ENCODE assay signal across 8 cellular contexts in genomic region chr10:19412531-19412930, GRCh38.
A peak's percentile ranks its signal among the peaks of the same experiment; 100 is the strongest.
DNase-seq lines count a peak whose midpoint lies in the region; ATAC-seq and TF ChIP-seq lines count a peak whose summit lies in the region.

No MANE protein-coding gene starts in this region.

- no peaks in the 10 kb centered on the region for H3K36me3 Mint-ChIP-seq in activated CD4-positive, alpha-beta memory T cell treated with anti-CD3 and anti-CD28 coated beads for 36 hours

- CTCF ChIA-PET in activated CD4-positive, alpha-beta memory T cell treated with anti-CD3 and anti-CD28 coated beads for 36 hours (lab: Charles Lee): no interaction called here

- DNase-seq in CD1c-positive myeloid dendritic cell (ENCODE audit: extremely low spot score) (peak; percentile 26), M059J (ENCODE audit: low read depth) (peak; percentile 2), cardiac fibroblast (ENCODE audit: low read depth in 2 of 2) (peak; percentile 50 to 58), myocyte (ENCODE audit: low read depth) (peak; percentile 17)
- no peak for DNase-seq in activated CD4-positive, alpha-beta memory T cell treated with anti-CD3 and anti-CD28 coated beads for 36 hours

- no peaks in the 10 kb centered on the region for H3K27me3 Mint-ChIP-seq in activated CD4-positive, alpha-beta memory T cell treated with anti-CD3 and anti-CD28 coated beads for 36 hours

- H3K27ac Mint-ChIP-seq in activated CD4-positive, alpha-beta memory T cell treated with anti-CD3 and anti-CD28 coated beads for 36 hours: no peak overlapping the region

- no peak for ATAC-seq in HG03097 (IDR thresholded peaks at IDR 0.05; ENCODE audit: low FRiP score, unreplicated experiment)
- ATAC-seq in HG02870 (IDR thresholded peaks at IDR 0.05; ENCODE audit: unreplicated experiment): no peak
- no peak for ATAC-seq in HG02588 (IDR thresholded peaks at IDR 0.05; ENCODE audit: unreplicated experiment)

- TF ChIP-seq CTCF in cardiac fibroblast (IDR thresholded peaks at IDR 0.05; ENCODE audit: low read depth, low read length): peak; percentile 38

- no peaks in the 10 kb centered on the region for H3K4me1 Mint-ChIP-seq in activated CD4-positive, alpha-beta memory T cell treated with anti-CD3 and anti-CD28 coated beads for 36 hours (ENCODE audit: low read depth)

- intact Hi-C loops in activated CD4-positive, alpha-beta memory T cell treated with anti-CD3 and anti-CD28 coated beads for 36 hours (cut with micrococcal nuclease): no loop called here

- no peak overlapping the region for H3K4me3 Mint-ChIP-seq in activated CD4-positive, alpha-beta memory T cell treated with anti-CD3 and anti-CD28 coated beads for 36 hours

- H3K9me3 Mint-ChIP-seq in activated CD4-positive, alpha-beta memory T cell treated with anti-CD3 and anti-CD28 coated beads for 36 hours: peaks cover 13% of the 10 kb centered on the region

- POLR2A ChIA-PET in activated CD4-positive, alpha-beta memory T cell treated with anti-CD3 and anti-CD28 coated beads for 36 hours (lab: Charles Lee): no interaction called here

- no peak overlapping the region for H3K4me3 ChIP-seq in cardiac fibroblast (replicated peaks in 1 of 2; ENCODE audit: low read depth in 2 of 2, low read length in 2 of 2)
